ENCODE assay signal across 1 cellular context in genomic region chr9:121275781-121276658, GRCh38.
TF ChIP-seq lines count a peak whose summit lies in the region.

No MANE protein-coding gene starts in this region.

TF ChIP-seq in IMR-90, 13 proteins besides CTCF, POLR2A, EP300 and RAD21:
- TF ChIP-seq MXI1 (IDR thresholded peaks at IDR 0.05; ENCODE audit: borderline replicate concordance, low read depth, low read length) = no peak
- TF ChIP-seq RFX5 (IDR thresholded peaks at IDR 0.05; ENCODE audit: low read depth, low read length) = no peak
- TF ChIP-seq BHLHE40 (IDR thresholded peaks at IDR 0.05; ENCODE audit: low read depth, low read length) = no peak
- TF ChIP-seq USF2 (IDR thresholded peaks at IDR 0.05; ENCODE audit: low read depth, low read length) = no peak
- TF ChIP-seq FOS (IDR thresholded peaks at IDR 0.05; ENCODE audit: low read depth, low read length) = no peak
- TF ChIP-seq NFE2L2 (IDR thresholded peaks at IDR 0.05; ENCODE audit: low read depth, low read length) = no peak
- TF ChIP-seq ELK1 (IDR thresholded peaks at IDR 0.05; ENCODE audit: borderline replicate concordance, low read depth, low read length) = no peak
- no peak for TF ChIP-seq MAFK (IDR thresholded peaks at IDR 0.05; ENCODE audit: low read depth, low read length)
- no peak for TF ChIP-seq SMC3 (IDR thresholded peaks at IDR 0.05; ENCODE audit: low read depth, low read length)
- TF ChIP-seq CEBPB (IDR thresholded peaks at IDR 0.05; ENCODE audit: low read depth, low read length) = no peak
- no peak for TF ChIP-seq MAZ (IDR thresholded peaks at IDR 0.05; ENCODE audit: borderline replicate concordance, low read depth, low read length)
- no peak for TF ChIP-seq RCOR1 (IDR thresholded peaks at IDR 0.05; ENCODE audit: insufficient replicate concordance, low read length)
- no peak for TF ChIP-seq CHD1 (IDR thresholded peaks at IDR 0.05; ENCODE audit: low read depth, low read length)
TF ChIP-seq in IMR-90: peak in this region for 0.
